8 cellular contexts compared by ENCODE assay signal in genomic region chr7:65872776-65873581, GRCh38. TPM values are rescaled to one million over a fixed set of nuclear protein-coding genes. Genes with fewer than 3 reads are reported as not detected.
A peak's percentile ranks its signal among the peaks of the same experiment; 100 is the strongest.
DNase-seq lines count a peak whose midpoint lies in the region; ATAC-seq and TF ChIP-seq lines count a peak whose summit lies in the region.

Gene VKORC1L1 (plus strand): TSS chr7:65873074. CDS start chr7:65873372, 298 bp downstream.

- peak within 1 kb of the TSS; percentile 73 for H3K4me3 ChIP-seq in kidney epithelial cell (ENCODE audit: low read depth, low read length)

- H3K36me3 Mint-ChIP-seq in activated CD4-positive, alpha-beta T cell treated with anti-CD3 and anti-CD28 coated beads for 36 hours (ENCODE audit: low read depth), result no peaks in the 10 kb centered on the region
- no peaks in the 10 kb centered on the region for H3K36me3 Mint-ChIP-seq in chondrocyte (ENCODE audit: low read depth)

- POLR2A ChIA-PET in activated CD4-positive, alpha-beta T cell treated with anti-CD3 and anti-CD28 coated beads for 36 hours (lab: Charles Lee), result no interaction called here

- intact Hi-C loops in activated CD4-positive, alpha-beta T cell treated with anti-CD3 and anti-CD28 coated beads for 36 hours (cut with DNase I, micrococcal nuclease), result loop anchor here (1.0 to 10.0 kb wide), 16 partner anchors 102 to 970 kb away; partner anchors contain the start of genes GUSB (in 2 of the 2), ASL (in 1 of the 2), RABGEF1 (in 1 of the 2) and TPST1 (in 1 of the 2)

- no peaks in the 10 kb centered on the region for H3K27me3 ChIP-seq in kidney epithelial cell (ENCODE audit: control insufficient read depth, insufficient read depth, low read length)

- peak within 1 kb of the TSS; percentile 84 for H3K4me3 Mint-ChIP-seq in activated CD4-positive, alpha-beta T cell treated with anti-CD3 and anti-CD28 coated beads for 36 hours
- H3K4me3 Mint-ChIP-seq in chondrocyte (ENCODE audit: unreplicated experiment), result peak within 1 kb of the TSS; percentile 83

- H3K36me3 ChIP-seq in kidney epithelial cell (ENCODE audit: control insufficient read depth, insufficient read depth, low read length), result no peaks in the 10 kb centered on the region

- ATAC-seq in HG03432 (IDR thresholded peaks at IDR 0.05; ENCODE audit: unreplicated experiment), result peak; percentile 89
- ATAC-seq in activated CD4-positive, alpha-beta T cell treated with anti-CD3 and anti-CD28 coated beads for 36 hours, result peak; percentile 96

- H3K9me3 Mint-ChIP-seq in activated CD4-positive, alpha-beta T cell treated with anti-CD3 and anti-CD28 coated beads for 36 hours (ENCODE audit: low read depth), result no peaks in the 10 kb centered on the region
- H3K9me3 Mint-ChIP-seq in chondrocyte (ENCODE audit: low read depth), result no peaks in the 10 kb centered on the region

- CTCF ChIA-PET in activated CD4-positive, alpha-beta T cell treated with anti-CD3 and anti-CD28 coated beads for 36 hours (lab: Charles Lee), result no interaction called here

- DNase-seq in Ammon's horn (ENCODE audit: low spot score) (peak; percentile 95), GM19238 (ENCODE audit: insufficient read length, low spot score) (peak; percentile 83), NCI-H460 (ENCODE audit: extremely low read depth, low read depth) (peak; percentile 91), chondrocyte (ENCODE audit: low spot score) (peak; percentile 97), kidney epithelial cell (ENCODE audit: low read depth) (peak; percentile 44)
- DNase-seq in activated CD4-positive, alpha-beta T cell treated with anti-CD3 and anti-CD28 coated beads for 36 hours, result peak; percentile 98
- peak; percentile 97 for DNase-seq in stimulated activated CD4-positive, alpha-beta T cell treated with anti-CD3 and anti-CD28 coated beads, Interleukin-15, amount 100 ng/mL, for 24 hours

- H3K27me3 Mint-ChIP-seq in activated CD4-positive, alpha-beta T cell treated with anti-CD3 and anti-CD28 coated beads for 36 hours, result no peaks in the 10 kb centered on the region
- no peaks in the 10 kb centered on the region for H3K27me3 Mint-ChIP-seq in chondrocyte (ENCODE audit: low read depth)

- H3K4me1 Mint-ChIP-seq in activated CD4-positive, alpha-beta T cell treated with anti-CD3 and anti-CD28 coated beads for 36 hours, result peaks cover 7% of the 10 kb centered on the region
- peaks cover 12% of the 10 kb centered on the region for H3K4me1 Mint-ChIP-seq in chondrocyte (ENCODE audit: low read depth)

- H3K27ac Mint-ChIP-seq in activated CD4-positive, alpha-beta T cell treated with anti-CD3 and anti-CD28 coated beads for 36 hours, result peak within 1 kb of the TSS; percentile 75
- H3K27ac Mint-ChIP-seq in chondrocyte (ENCODE audit: unreplicated experiment), result peak within 1 kb of the TSS; percentile 91

- TF ChIP-seq CTCF in chondrocyte (IDR thresholded peaks at IDR 0.05), result no peak
- no peak for TF ChIP-seq CTCF in kidney epithelial cell (IDR thresholded peaks at IDR 0.05; ENCODE audit: insufficient read depth, low read length, poor library complexity, severe bottlenecking)

RNA-seq across cellular contexts. Expression of gene VKORC1L1, which starts in this region (rescaled TPM):
- 15.3 and 17.3 TPM in 2 replicates for total RNA-seq in NCI-H460 (2014; rRNA removed; shearing (Covaris generic))
- polyA plus RNA-seq in NCI-H460 (2014; cell fraction: nucleus; rRNA removed), result 10.7 and 13.7 TPM in 2 replicates
- total RNA-seq in activated CD4-positive, alpha-beta T cell treated with anti-CD3 and anti-CD28 coated beads for 36 hours, result 10 to 100 TPM; 16.5 to 17.6 TPM
- total RNA-seq in chondrocyte (29.2 to 32.5 TPM (median 31.8 TPM) in 3 replicates), kidney epithelial cell (20.1 and 22.0 TPM in 2 replicates)

Comparison
In these comparisons a context has a peak if more than half of its experiments do, and no peak if none do; other contexts are left out.
1. Peak in every context shown above with its lines: DNase-seq, ATAC-seq and H3K4me3 ChIP-seq.
2. DNase-seq: peak in every context shown above with its lines; median percentile 98 in activated CD4-positive, alpha-beta T cell treated with anti-CD3 and anti-CD28 coated beads for 36 hours; 97 in chondrocyte; 97 in stimulated activated CD4-positive, alpha-beta T cell treated with anti-CD3 and anti-CD28 coated beads, Interleukin-15, amount 100 ng/mL, for 24 hours; 95 in Ammon's horn; 91 in NCI-H460; 83 in GM19238; 44 in kidney epithelial cell.